Comparison of ENCODE assay signal across 24 cellular contexts in the genomic region with DNA sequence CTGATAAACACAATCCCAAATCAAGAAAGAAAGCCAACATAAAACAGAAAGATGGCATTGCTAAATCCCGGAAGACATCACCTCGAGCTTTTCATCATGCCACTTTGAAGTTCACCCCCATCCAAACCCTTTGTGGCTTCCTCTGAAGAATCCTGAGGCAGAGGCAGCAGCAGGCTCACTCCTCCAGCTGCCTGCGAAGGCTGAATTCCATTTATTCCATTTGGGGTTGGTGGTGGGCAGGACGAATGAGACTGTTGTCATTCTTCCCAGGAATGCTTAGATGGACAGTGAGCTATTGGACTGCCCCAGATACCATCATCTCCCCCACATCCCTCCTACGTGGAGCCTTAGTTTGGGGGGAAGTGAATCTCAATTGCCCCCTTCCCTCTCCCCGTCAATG.
"Had no signal": no experiment of that assay in that cellular context is flagged by ENCODE, and none has a peak within 500 bp of the region (broad histone marks: within the 10 kb centered on the region; RNA-seq: fewer than 3 reads in every experiment).

No MANE protein-coding gene starts in this region.

- H3K27ac Mint-ChIP-seq: activated B cell treated with CpG ODN at 0.5 μM for 24 hours; activated CD4-positive, alpha-beta memory T cell treated with anti-CD3 and anti-CD28 coated beads for 36 hours; activated CD4-positive, alpha-beta T cell treated with anti-CD3 and anti-CD28 coated beads, Interleukin-2, amount 10 ng/mL, durations not matched to agents 7 days and 5 days; activated naive CD8-positive, alpha-beta T cell treated with anti-CD3 and anti-CD28 coated beads, Interleukin-2, amount 10 ng/mL, durations not matched to agents 7 days and 5 days; activated T-cell treated with anti-CD3 and anti-CD28 coated beads, Interleukin-2, amount 50 U/mL, for 72 hours; activated T-helper 2 cell treated with anti-CD3 and anti-CD28 coated beads, Interferon-gamma antibody, Interleukin-2, Interleukin-4, amounts not matched to agents 10 μg/mL and 5 μg/mL and 100 μg/mL, durations not matched to agents 14 hours and 24 hours and 36 hours; T-helper 17 cell had no signal

- H3K36me3 ChIP-seq: adrenal gland had no signal

- H3K4me3 Mint-ChIP-seq: activated B cell treated with CpG ODN at 0.5 μM for 24 hours; activated CD4-positive, alpha-beta memory T cell treated with anti-CD3 and anti-CD28 coated beads for 36 hours; activated CD4-positive, alpha-beta T cell treated with anti-CD3 and anti-CD28 coated beads, Interleukin-2, amount 10 ng/mL, durations not matched to agents 7 days and 5 days; activated naive CD8-positive, alpha-beta T cell treated with anti-CD3 and anti-CD28 coated beads, Interleukin-2, amount 10 ng/mL, durations not matched to agents 7 days and 5 days; activated T-cell treated with anti-CD3 and anti-CD28 coated beads, Interleukin-2, amount 50 U/mL, for 72 hours; T-helper 17 cell had no signal

- H3K4me1 ChIP-seq: body of pancreas had no signal

- FAIRE-seq: bronchial epithelial cell had no signal

- H3K27me3 Mint-ChIP-seq: activated B cell treated with CpG ODN at 0.5 μM for 24 hours; activated CD4-positive, alpha-beta memory T cell treated with anti-CD3 and anti-CD28 coated beads for 36 hours; activated CD4-positive, alpha-beta T cell treated with anti-CD3 and anti-CD28 coated beads, Interleukin-2, amount 10 ng/mL, durations not matched to agents 7 days and 5 days; activated naive CD8-positive, alpha-beta T cell treated with anti-CD3 and anti-CD28 coated beads, Interleukin-2, amount 10 ng/mL, durations not matched to agents 7 days and 5 days; T-helper 17 cell had no signal

- H3K9me3 Mint-ChIP-seq: activated B cell treated with CpG ODN at 0.5 μM for 24 hours; activated CD4-positive, alpha-beta memory T cell treated with anti-CD3 and anti-CD28 coated beads for 36 hours; activated CD4-positive, alpha-beta T cell treated with anti-CD3 and anti-CD28 coated beads, Interleukin-2, amount 10 ng/mL, durations not matched to agents 7 days and 5 days; activated naive CD8-positive, alpha-beta T cell treated with anti-CD3 and anti-CD28 coated beads, Interleukin-2, amount 10 ng/mL, durations not matched to agents 7 days and 5 days; activated T-cell treated with anti-CD3 and anti-CD28 coated beads, Interleukin-2, amount 50 U/mL, for 72 hours; activated T-helper 2 cell treated with anti-CD3 and anti-CD28 coated beads, Interferon-gamma antibody, Interleukin-2, Interleukin-4, amounts not matched to agents 10 μg/mL and 5 μg/mL and 100 μg/mL, durations not matched to agents 14 hours and 24 hours and 36 hours had no signal

- H3K9me3 ChIP-seq: adrenal gland, body of pancreas had no signal

- ATAC-seq: activated T-cell treated with anti-CD3 and anti-CD28 coated beads, Interleukin-2, amount 50 U/mL, for 72 hours; body of pancreas; T-helper 17 cell had no signal

- H3K4me3 ChIP-seq: adrenal gland, body of pancreas had no signal

- H3K27me3 ChIP-seq: adrenal gland, body of pancreas had no signal

- H3K27ac ChIP-seq: adrenal gland, body of pancreas had no signal

- DNase-seq: activated B cell treated with CpG ODN at 0.5 μM for 24 hours; activated CD4-positive, alpha-beta memory T cell treated with anti-CD3 and anti-CD28 coated beads for 36 hours; activated CD4-positive, alpha-beta T cell treated with anti-CD3 and anti-CD28 coated beads, Interleukin-2, amount 10 ng/mL, durations not matched to agents 7 days and 5 days; activated CD8-positive, alpha-beta memory T cell treated with anti-CD3 and anti-CD28 coated beads for 24 hours; activated naive CD4-positive, alpha-beta T cell treated with anti-CD3 and anti-CD28 coated beads, Interleukin-2, amount 50 U/mL, for 16 hours; activated naive CD8-positive, alpha-beta T cell treated with anti-CD3 and anti-CD28 coated beads, Interleukin-2, amount 10 ng/mL, durations not matched to agents 7 days and 5 days; activated T-cell treated with anti-CD3 and anti-CD28 coated beads for 4 hours; activated T-cell treated with anti-CD3 and anti-CD28 coated beads, Interleukin-2, amount 50 U/mL, for 72 hours; aorta; body of pancreas; central memory CD4-positive, alpha-beta T cell; Karpas-422; NCI-H1105 treated with DMSO at 0.1 percent for 48 hours; NCI-H1436 treated with DMSO at 0.1 percent for 48 hours; NCI-H187; NCI-H2081; NCI-H446; NCI-H524; SIG-M5; T-helper 17 cell; T-helper 9 cell had no signal
